Comparison of ENCODE assay signal across 10 cellular contexts in the genomic region with DNA sequence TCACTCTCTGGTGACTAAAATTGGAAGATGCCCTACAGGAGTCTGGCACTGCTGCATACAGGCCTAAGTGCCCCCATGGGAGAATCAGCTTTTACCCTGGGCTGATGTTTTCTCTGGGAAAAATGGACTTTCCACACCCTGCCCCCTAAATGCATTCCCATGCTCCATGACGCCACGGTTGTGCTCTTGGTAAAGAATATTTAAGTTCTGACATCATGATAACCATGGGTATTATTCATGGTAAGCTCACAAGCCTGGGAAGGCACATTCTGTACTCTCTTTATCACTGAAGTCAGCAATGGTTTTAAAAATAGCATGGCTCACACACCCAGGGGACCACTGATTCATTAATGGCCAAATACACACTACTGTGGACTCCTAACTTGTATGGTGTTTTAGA. TPM values are rescaled to one million over a fixed set of nuclear protein-coding genes. Genes with fewer than 3 reads are reported as not detected.
DNase-seq lines count a peak whose midpoint lies in the region; ATAC-seq and TF ChIP-seq lines count a peak whose summit lies in the region.
"Had no signal": no experiment of that assay in that cellular context is flagged by ENCODE, and none has a peak within 500 bp of the region (broad histone marks: within the 10 kb centered on the region; RNA-seq: fewer than 3 reads in every experiment).

No MANE protein-coding gene starts in this region.

- WGBS in lower leg skin, 2 donors, result 71 to 89% methylated on average over 2 of the region's 2 CpGs

- TF ChIP-seq CTCF in NB4 (IDR thresholded peaks at IDR 0.05; ENCODE audit: low read depth, low read length) (no peak), dorsolateral prefrontal cortex (IDR thresholded peaks at IDR 0.05 in 54 of 56, conservative IDR thresholded peaks at IDR 0.05 in 2 of 56; ENCODE audit: low read depth in 1 of 56, partially characterized antibody in 56 of 56) (no peak), lower leg skin (IDR thresholded peaks at IDR 0.05) (no peak), thoracic aorta (IDR thresholded peaks at IDR 0.05) (no peak)

- H3K9me3 ChIP-seq in thoracic aorta, result no peaks in the 10 kb centered on the region

- H3K27me3 ChIP-seq in dorsolateral prefrontal cortex (no peaks in the 10 kb centered on the region), thoracic aorta (replicated peaks; ENCODE audit: insufficient read depth) (no peaks in the 10 kb centered on the region)

- peak; percentile 87 for ATAC-seq in thoracic aorta (ENCODE audit: insufficient number of reproducible peaks, low FRiP score, low read depth)

- TF ChIP-seq POLR2A in NB4 (IDR thresholded peaks at IDR 0.05; ENCODE audit: extremely low read depth, insufficient read length), result no peak
- no peak for TF ChIP-seq POLR2A in lower leg skin (IDR thresholded peaks at IDR 0.05)

- peak overlapping the region in 54 of 59 donors; percentile 24 to 99 (median 88) for H3K27ac ChIP-seq in dorsolateral prefrontal cortex
- H3K27ac ChIP-seq in thoracic aorta, result peak overlapping the region; percentile 94

- H3K4me3 ChIP-seq in NB4 (ENCODE audit: low read depth, low read length) (no peak overlapping the region), dorsolateral prefrontal cortex (no peak overlapping the region), lower leg skin (ENCODE audit: low read depth, poor library complexity, severe bottlenecking) (no peak overlapping the region), thoracic aorta (no peak overlapping the region)

- intact Hi-C loops in dorsolateral prefrontal cortex (cut with DNase I) (no loop called here), lower leg skin (cut with DNase I; ENCODE audit: low total_unique reads) (no loop called here)

- peaks cover 76 to 95% of the 10 kb centered on the region in 2 donors for H3K4me1 ChIP-seq in thoracic aorta (ENCODE audit: control insufficient read depth in 1 of 2, low read depth in 2 of 2)

- peak; percentile 42 for DNase-seq in NB4 (ENCODE audit: low read depth)
- no peak for DNase-seq in dorsolateral prefrontal cortex
- DNase-seq in lower leg skin (ENCODE audit: low spot score in 2 of 2), result peak; percentile 65 to 82
- peak; percentile 80 for DNase-seq in thoracic aorta (ENCODE audit: low spot score)
- no peak for DNase-seq in NCI-H82 (lab: John Stamatoyannopoulos, UW)
- no peak for DNase-seq in activated gamma-delta T cell (lab: John Stamatoyannopoulos, UW)
- no peak for DNase-seq in NCI-H69 (lab: John Stamatoyannopoulos, UW)
- DNase-seq in NCI-H1105 treated with DMSO at 0.1 percent for 48 hours (lab: John Stamatoyannopoulos, UW), result no peak
- DNase-seq: NCI-H1694 treated with DMSO at 0.1 percent for 48 hours, T-helper 9 cell had no signal

- H3K36me3 ChIP-seq in thoracic aorta, result no peaks in the 10 kb centered on the region

RNA-seq across cellular contexts. Expression of a gene that starts 43.4 kb away (rescaled TPM):
- total RNA-seq in dorsolateral prefrontal cortex, result 100 to 1,000 TPM; 106 to 688 (median 242) TPM
- 10 to 100 TPM in 2 of 4 donors, 1 to 10 TPM in 2; 4.5 to 14.9 (median 10.4) TPM for total RNA-seq in lower leg skin
- total RNA-seq in thoracic aorta, result 10 to 100 TPM; 49.4 to 68.5 TPM

Comparison
In these comparisons a context has a peak if more than half of its experiments do, and no peak if none do; other contexts are left out.
1. DNase-seq: peak in NB4 (single experiment), lower leg skin (2 of 2) and thoracic aorta (single experiment); none in dorsolateral prefrontal cortex (0 of 10), NCI-H82 (single experiment), activated gamma-delta T cell (single experiment), NCI-H69 (single experiment) and NCI-H1105 treated with DMSO at 0.1 percent for 48 hours (single experiment).